10 cellular contexts compared by ENCODE assay signal in genomic region chr15:77702211-77702957, GRCh38.
DNase-seq lines count a peak whose midpoint lies in the region; ATAC-seq and TF ChIP-seq lines count a peak whose summit lies in the region.
"Had no signal": no experiment of that assay in that cellular context is flagged by ENCODE, and none has a peak within 500 bp of the region (broad histone marks: within the 10 kb centered on the region; RNA-seq: fewer than 3 reads in every experiment).

No MANE protein-coding gene starts in this region.

- H2BK5ac ChIP-seq in neuronal stem cell (ENCODE audit: low read length): no peak overlapping the region

- H3K14ac ChIP-seq in neuronal stem cell (ENCODE audit: low read length): no peak overlapping the region

- no peak overlapping the region for H3K4me2 ChIP-seq in neuronal stem cell (ENCODE audit: insufficient read depth, low read length, poor library complexity, severe bottlenecking)

- no peaks in the 10 kb centered on the region for H3K79me1 ChIP-seq in neuronal stem cell (ENCODE audit: low read depth, low read length)

- no peak overlapping the region for H3K4ac ChIP-seq in neuronal stem cell (ENCODE audit: low read length)

- H3K9ac ChIP-seq in neuronal stem cell (ENCODE audit: low read depth, low read length, poor library complexity): no peak overlapping the region

- no peak for ATAC-seq in HG03039 (IDR thresholded peaks at IDR 0.05; ENCODE audit: unreplicated experiment)

- TF ChIP-seq POLR2A in tibial nerve (IDR thresholded peaks at IDR 0.05): no peak

- no peak overlapping the region for H3K23ac ChIP-seq in neuronal stem cell (ENCODE audit: low read depth, low read length, poor library complexity)

- H3K18ac ChIP-seq in neuronal stem cell (ENCODE audit: low read length): no peak overlapping the region

- H4K91ac ChIP-seq in neuronal stem cell (ENCODE audit: low read depth, low read length, poor library complexity): no peak overlapping the region

- H4K8ac ChIP-seq in neuronal stem cell (ENCODE audit: low read depth, low read length): no peak overlapping the region

- H3K27ac ChIP-seq in neuronal stem cell (replicated peaks; ENCODE audit: low read length) (no peak overlapping the region), tibial nerve (no peak overlapping the region)
- H3K27ac ChIP-seq: 22Rv1 had no signal

- H3K36me3 ChIP-seq in neuronal stem cell (replicated peaks in 1 of 2; ENCODE audit: control insufficient read depth in 2 of 2, insufficient read depth in 2 of 2, low read length in 2 of 2) (no peaks in the 10 kb centered on the region), tibial nerve (no peaks in the 10 kb centered on the region)

- H2AK5ac ChIP-seq in neuronal stem cell (ENCODE audit: low read depth, low read length): no peak overlapping the region

- H2BK120ac ChIP-seq in neuronal stem cell (ENCODE audit: low read depth, low read length): no peak overlapping the region

- no peak overlapping the region for H2BK15ac ChIP-seq in neuronal stem cell (ENCODE audit: low read length)

- TF ChIP-seq CTCF in tibial nerve (IDR thresholded peaks at IDR 0.05): no peak

- DNase-seq in DMS 273 (lab: John Stamatoyannopoulos, UW; ENCODE audit: unreplicated experiment) (peak; percentile 12), DMS 273 treated with DMSO at 0.1 percent for 48 hours (lab: John Stamatoyannopoulos, UW) (no peak), NCI-H460 (ENCODE audit: extremely low read depth, low read depth) (peak; percentile 12), cerebellar cortex (ENCODE audit: low spot score) (peak; percentile 23), neuronal stem cell (ENCODE audit: low spot score) (peak; percentile 71), DMS114 treated with DMSO at 0.1 percent for 48 hours (lab: John Stamatoyannopoulos, UW; ENCODE audit: unreplicated experiment) (no peak), tibial nerve (ENCODE audit: low spot score in 2 of 2) (no peak)
- DNase-seq: head of caudate nucleus had no signal

- peaks cover 0 to 2% of the 10 kb centered on the region in 2 donors for H3K4me1 ChIP-seq in neuronal stem cell (ENCODE audit: control insufficient read depth in 2 of 2, insufficient read depth in 1 of 2, low read depth in 1 of 2, low read length in 2 of 2)
- H3K4me1 ChIP-seq in tibial nerve: no peaks in the 10 kb centered on the region

- peaks cover 0 to 20% (median 0%) of the 10 kb centered on the region in 3 experiments for H3K27me3 ChIP-seq in neuronal stem cell (ENCODE audit: control insufficient read depth in 3 of 3, insufficient read depth in 3 of 3, low read depth in 1 of 3, low read length in 3 of 3)
- H3K27me3 ChIP-seq in tibial nerve: peaks cover 0 to 17% of the 10 kb centered on the region in 2 donors

- no peak overlapping the region for H2BK12ac ChIP-seq in neuronal stem cell (ENCODE audit: low read length)

- H3K4me3 ChIP-seq in neuronal stem cell (ENCODE audit: low read length in 2 of 2) (no peak overlapping the region), tibial nerve (no peak overlapping the region)

- no peak for TF ChIP-seq EP300 in tibial nerve (IDR thresholded peaks at IDR 0.05)

- WGBS in neuronal stem cell (ENCODE audit: extremely low coverage in 2 of 2, insufficient read length in 2 of 2, insufficient replicate concordance in 1 of 2), 2 donors: no CpG with 5 or more reads among the region's 5 CpGs
- WGBS in tibial nerve, 2 donors: 24 to 27% methylated on average over 5 of the region's 5 CpGs

- no peak overlapping the region for H2AFZ ChIP-seq in neuronal stem cell (ENCODE audit: low read length)

- H3K9me3 ChIP-seq in neuronal stem cell (replicated peaks in 1 of 2; ENCODE audit: control insufficient read depth in 2 of 2, insufficient read depth in 1 of 2, low read depth in 1 of 2, low read length in 2 of 2) (peaks cover 0 to 2% of the 10 kb centered on the region in 2 donors), tibial nerve (no peaks in the 10 kb centered on the region)

Comparison
In these comparisons a context has a peak if more than half of its experiments do, and no peak if none do; other contexts are left out.
1. DNase-seq: peak in DMS 273 (single experiment), NCI-H460 (single experiment), cerebellar cortex (single experiment) and neuronal stem cell (single experiment); none in DMS 273 treated with DMSO at 0.1 percent for 48 hours (single experiment), DMS114 treated with DMSO at 0.1 percent for 48 hours (single experiment) and tibial nerve (0 of 2).